8 cellular contexts compared by ENCODE assay signal in the genomic region with DNA sequence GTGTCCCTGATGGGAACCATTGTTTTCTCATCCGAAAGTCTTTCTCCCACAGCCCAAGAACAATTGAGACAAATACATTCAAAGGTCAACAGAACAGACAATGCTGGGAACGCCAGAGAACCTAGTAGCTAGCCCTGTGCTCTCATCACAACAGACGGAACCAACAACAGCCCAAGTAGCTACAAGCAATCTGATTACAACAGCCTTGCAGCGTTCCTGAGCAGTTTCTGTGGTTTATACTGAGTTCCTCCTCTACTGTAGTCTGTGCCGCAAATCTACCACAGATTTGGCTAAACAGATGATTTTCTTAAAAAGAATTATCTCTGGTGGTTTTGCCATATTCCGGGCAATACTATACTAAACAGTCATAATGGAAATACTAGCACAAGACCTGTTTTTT.
DNase-seq lines count a peak whose midpoint lies in the region; ATAC-seq and TF ChIP-seq lines count a peak whose summit lies in the region.

No MANE protein-coding gene starts in this region.

- H3K27ac ChIP-seq in left lung = no peak overlapping the region

- H3K36me3 ChIP-seq in left lung = no peaks in the 10 kb centered on the region

- H3K9me3 ChIP-seq in left lung = no peaks in the 10 kb centered on the region

- H3K4me3 ChIP-seq in NB4 (ENCODE audit: low read depth, low read length) = no peak overlapping the region
- no peak overlapping the region for H3K4me3 ChIP-seq in left lung

- H3K4me1 ChIP-seq in left lung = peaks cover 0 to 3% of the 10 kb centered on the region in 2 donors

- peak; percentile 35 for DNase-seq in NB4 (ENCODE audit: low read depth)
- DNase-seq in left lung = no peak
- no peak for DNase-seq in stimulated activated naive CD4-positive, alpha-beta T cell (lab: John Stamatoyannopoulos, UW)
- DNase-seq in Ammon's horn (ENCODE audit: low spot score) = no peak
- DNase-seq in A172 (ENCODE audit: low spot score) = no peak
- no peak for DNase-seq in NCI-H446 treated with DMSO at 0.1 percent for 48 hours (lab: John Stamatoyannopoulos, UW)

- intact Hi-C loops in left lung (cut with DNase I) = no loop called here

- no peaks in the 10 kb centered on the region for H3K27me3 ChIP-seq in left lung

- ATAC-seq in GM18868 (IDR thresholded peaks at IDR 0.05; ENCODE audit: unreplicated experiment) = peak; percentile 75
- peak; percentile 85 for ATAC-seq in HG02759 (IDR thresholded peaks at IDR 0.05; ENCODE audit: unreplicated experiment)
- ATAC-seq in left lung = peak; percentile 63

- TF ChIP-seq POLR2A in NB4 (IDR thresholded peaks at IDR 0.05; ENCODE audit: extremely low read depth, insufficient read length) = no peak

- TF ChIP-seq CTCF in NB4 (IDR thresholded peaks at IDR 0.05; ENCODE audit: low read depth, low read length) (no peak), left lung (IDR thresholded peaks at IDR 0.05) (no peak)
